In genomic region chr18:4276983-4277585, GRCh38 we compare ENCODE assay signal across 16 cellular contexts.
"Had no signal": no experiment of that assay in that cellular context is flagged by ENCODE, and none has a peak within 500 bp of the region (broad histone marks: within the 10 kb centered on the region; RNA-seq: fewer than 3 reads in every experiment).

No MANE protein-coding gene starts in this region.

- H3K36me3 ChIP-seq: transverse colon had no signal

- H3K9me3 Mint-ChIP-seq: brain; dendritic cell treated with granulocyte-macrophage colony-stimulating factor and Interleukin-4, amounts not matched to agents 40 ng/mL and 50 ng/mL, for 4 days; nephron progenitor cell; stimulated activated naive B cell treated with anti-CD40 and anti-IgM and Interleukin-4, amounts not matched to agents 10 μg/mL and 1 μg/mL and 100 μg/mL, for 72 hours had no signal

- H3K4me3 ChIP-seq: transverse colon had no signal

- H3K4me1 ChIP-seq: transverse colon had no signal

- H3K4me1 Mint-ChIP-seq: brain; central memory CD8-positive, alpha-beta T cell; nephron progenitor cell; stimulated activated naive B cell treated with anti-CD40 and anti-IgM and Interleukin-4, amounts not matched to agents 10 μg/mL and 1 μg/mL and 100 μg/mL, for 72 hours had no signal

- H3K27me3 Mint-ChIP-seq: activated naive CD8-positive, alpha-beta T cell; brain; central memory CD8-positive, alpha-beta T cell; dendritic cell treated with granulocyte-macrophage colony-stimulating factor and Interleukin-4, amounts not matched to agents 40 ng/mL and 50 ng/mL, for 4 days; stimulated activated naive B cell treated with anti-CD40 and anti-IgM and Interleukin-4, amounts not matched to agents 10 μg/mL and 1 μg/mL and 100 μg/mL, for 72 hours had no signal

- H3K9me3 ChIP-seq: transverse colon had no signal

- H3K36me3 Mint-ChIP-seq: activated naive CD8-positive, alpha-beta T cell; brain; stimulated activated naive B cell treated with anti-CD40 and anti-IgM and Interleukin-4, amounts not matched to agents 10 μg/mL and 1 μg/mL and 100 μg/mL, for 72 hours had no signal

- H3K27me3 ChIP-seq: transverse colon had no signal

- DNase-seq: activated CD4-positive, alpha-beta T cell treated with anti-CD3 and anti-CD28 coated beads, Interleukin-2, amount 50 U/mL, for 4 hours; activated CD4-positive, CD25-positive, alpha-beta regulatory T cell treated with anti-CD3 and anti-CD28 coated beads, Interleukin-2, amount 50 U/mL, for 72 hours; activated gamma-delta T cell; activated T-cell treated with anti-CD3 and anti-CD28 coated beads, Interleukin-2, amount 50 U/mL, for 48 hours; amygdala; left ventricle myocardium superior; mesenchymal stem cell; nephron progenitor cell; stimulated activated CD4-positive, alpha-beta T cell treated with anti-CD3 and anti-CD28 coated beads, Interleukin-2, amount 100 ng/mL, for 24 hours; stimulated activated naive B cell treated with anti-CD40 and anti-IgM and Interleukin-4, amounts not matched to agents 10 μg/mL and 1 μg/mL and 100 μg/mL, for 72 hours; transverse colon had no signal

- H3K27ac ChIP-seq: transverse colon had no signal

- ATAC-seq: left ventricle myocardium superior; sciatic nerve; stimulated activated naive B cell treated with anti-CD40 and anti-IgM and Interleukin-4, amounts not matched to agents 10 μg/mL and 1 μg/mL and 100 μg/mL, for 72 hours had no signal

- H3K27ac Mint-ChIP-seq: activated naive CD8-positive, alpha-beta T cell; brain; dendritic cell treated with granulocyte-macrophage colony-stimulating factor and Interleukin-4, amounts not matched to agents 40 ng/mL and 50 ng/mL, for 4 days; nephron progenitor cell; stimulated activated naive B cell treated with anti-CD40 and anti-IgM and Interleukin-4, amounts not matched to agents 10 μg/mL and 1 μg/mL and 100 μg/mL, for 72 hours had no signal

- H3K4me3 Mint-ChIP-seq: activated naive CD8-positive, alpha-beta T cell; brain; central memory CD8-positive, alpha-beta T cell; dendritic cell treated with granulocyte-macrophage colony-stimulating factor and Interleukin-4, amounts not matched to agents 40 ng/mL and 50 ng/mL, for 4 days; nephron progenitor cell; stimulated activated naive B cell treated with anti-CD40 and anti-IgM and Interleukin-4, amounts not matched to agents 10 μg/mL and 1 μg/mL and 100 μg/mL, for 72 hours had no signal
